ENCODE assay signal across 8 cellular contexts in genomic region chr19:13796301-13797057, GRCh38. TPM values are rescaled to one million over a fixed set of nuclear protein-coding genes. Genes with fewer than 3 reads are reported as not detected.
DNase-seq lines count a peak whose midpoint lies in the region; ATAC-seq lines count a peak whose summit lies in the region.

No MANE protein-coding gene starts in this region.

- peak overlapping the region; percentile 71 for H3K27ac Mint-ChIP-seq in activated CD4-positive, alpha-beta T cell treated with anti-CD3 and anti-CD28 coated beads, Interleukin-2, amount 10 ng/mL, durations not matched to agents 24 days and 14 days

- H3K4me1 ChIP-seq in muscle layer of duodenum (ENCODE audit: control insufficient read depth in 1 of 2, insufficient read depth in 2 of 2, low read length in 2 of 2) = peaks cover 12 to 30% of the 10 kb centered on the region in 2 donors

- peak overlapping the region; percentile 88 for H3K4me3 Mint-ChIP-seq in activated CD4-positive, alpha-beta T cell treated with anti-CD3 and anti-CD28 coated beads, Interleukin-2, amount 10 ng/mL, durations not matched to agents 24 days and 14 days

- no peaks in the 10 kb centered on the region for H3K9me3 Mint-ChIP-seq in activated CD4-positive, alpha-beta T cell treated with anti-CD3 and anti-CD28 coated beads, Interleukin-2, amount 10 ng/mL, durations not matched to agents 24 days and 14 days

- H3K36me3 ChIP-seq in muscle layer of duodenum (ENCODE audit: control insufficient read depth in 1 of 2, insufficient read depth in 2 of 2, low read length in 2 of 2) = peaks cover 0 to 4% of the 10 kb centered on the region in 2 donors

- ATAC-seq in GM18517 (IDR thresholded peaks at IDR 0.05; ENCODE audit: unreplicated experiment) = no peak

- H3K36me3 Mint-ChIP-seq in activated CD4-positive, alpha-beta T cell treated with anti-CD3 and anti-CD28 coated beads, Interleukin-2, amount 10 ng/mL, durations not matched to agents 24 days and 14 days (ENCODE audit: low read depth) = peaks cover 8% of the 10 kb centered on the region

- intact Hi-C loops in activated CD4-positive, alpha-beta T cell treated with anti-CD3 and anti-CD28 coated beads, Interleukin-2, amount 10 ng/mL, durations not matched to agents 24 days and 14 days (cut with micrococcal nuclease) = no loop called here

- no peaks in the 10 kb centered on the region for H3K9me3 ChIP-seq in muscle layer of duodenum (ENCODE audit: control insufficient read depth in 1 of 2, low read length in 2 of 2)

- in situ Hi-C loops in SK-MEL-5 (cut with HindIII; ENCODE audit: low pct_unique_long_range_greater_than_20kb, low sequenced_read_pairs) = no loop called here

- peaks cover 28% of the 10 kb centered on the region for H3K4me1 Mint-ChIP-seq in activated CD4-positive, alpha-beta T cell treated with anti-CD3 and anti-CD28 coated beads, Interleukin-2, amount 10 ng/mL, durations not matched to agents 24 days and 14 days

- peak overlapping the region; percentile 97 for H3K27ac ChIP-seq in epithelial cell of prostate
- H3K27ac ChIP-seq in muscle layer of duodenum (ENCODE audit: low read length) = peak overlapping the region; percentile 72

- no peak for DNase-seq in activated CD4-positive, alpha-beta T cell treated with anti-CD3 and anti-CD28 coated beads, Interleukin-2, amount 10 ng/mL, durations not matched to agents 24 days and 14 days
- no peak for DNase-seq in activated CD4-positive, alpha-beta T cell treated with anti-CD3 and anti-CD28 coated beads, Interleukin-2, amount 50 U/mL, for 4 hours
- DNase-seq in SK-MEL-5 (ENCODE audit: low read depth, low spot score) = peak; percentile 17
- DNase-seq in epithelial cell of prostate (ENCODE audit: low read depth, low spot score) = peak; percentile 58
- no peak for DNase-seq in middle frontal gyrus (ENCODE audit: extremely low spot score, low spot score)
- no peak for DNase-seq in stimulated activated CD4-positive, alpha-beta T cell treated with anti-CD3 and anti-CD28 coated beads, Interleukin-4, amount 100 ng/mL, for 4 hours

- no peaks in the 10 kb centered on the region for H3K27me3 Mint-ChIP-seq in activated CD4-positive, alpha-beta T cell treated with anti-CD3 and anti-CD28 coated beads, Interleukin-2, amount 10 ng/mL, durations not matched to agents 24 days and 14 days

- H3K27me3 ChIP-seq in muscle layer of duodenum (ENCODE audit: low read depth, low read length) = no peaks in the 10 kb centered on the region

- peak overlapping the region; percentile 60 to 78 for H3K4me3 ChIP-seq in muscle layer of duodenum (ENCODE audit: low read depth in 1 of 2, low read length in 2 of 2)

RNA-seq across cellular contexts. Expression of gene ZSWIM4, which starts 1.2 kb away (rescaled TPM):
- 7.3 and 7.5 TPM in 2 replicates for total RNA-seq in activated CD4-positive, alpha-beta T cell treated with anti-CD3 and anti-CD28 coated beads, Interleukin-2, amount 10 ng/mL, durations not matched to agents 24 days and 14 days
- 1.3 and 1.4 TPM in 2 replicates for total RNA-seq in SK-MEL-5 (2014; rRNA removed; shearing (Covaris generic))
- polyA plus RNA-seq in SK-MEL-5 (2015; cell fraction: cytosol; rRNA removed) = 5.9 and 8.7 TPM in 2 replicates
- 3.6 and 4.3 TPM in 2 replicates for polyA plus RNA-seq in SK-MEL-5 (2015; cell fraction: nucleus; rRNA removed)

RNA-seq across cellular contexts. Expression of gene C19orf53, which starts 22.2 kb away (rescaled TPM):
- 142 and 143 TPM in 2 replicates for total RNA-seq in activated CD4-positive, alpha-beta T cell treated with anti-CD3 and anti-CD28 coated beads, Interleukin-2, amount 10 ng/mL, durations not matched to agents 24 days and 14 days
- 175 and 179 TPM in 2 replicates for total RNA-seq in SK-MEL-5 (2014; rRNA removed; shearing (Covaris generic))
- polyA plus RNA-seq in SK-MEL-5 (2015; cell fraction: cytosol; rRNA removed) = 102 and 165 TPM in 2 replicates
- polyA plus RNA-seq in SK-MEL-5 (2015; cell fraction: nucleus; rRNA removed) = 14.4 and 28.1 TPM in 2 replicates

RNA-seq across cellular contexts. Expression of gene MRI1, which starts 32.2 kb away (rescaled TPM):
- 42.9 and 46.7 TPM in 2 replicates for total RNA-seq in activated CD4-positive, alpha-beta T cell treated with anti-CD3 and anti-CD28 coated beads, Interleukin-2, amount 10 ng/mL, durations not matched to agents 24 days and 14 days
- 15.3 and 17.8 TPM in 2 replicates for total RNA-seq in SK-MEL-5 (2014; rRNA removed; shearing (Covaris generic))
- 16.1 and 22.5 TPM in 2 replicates for polyA plus RNA-seq in SK-MEL-5 (2015; cell fraction: cytosol; rRNA removed)
- 148 and 169 TPM in 2 replicates for polyA plus RNA-seq in SK-MEL-5 (2015; cell fraction: nucleus; rRNA removed)

Comparison
In these comparisons a context has a peak if more than half of its experiments do, and no peak if none do; other contexts are left out.
1. DNase-seq: peak in SK-MEL-5 (single experiment) and epithelial cell of prostate (single experiment); none in activated CD4-positive, alpha-beta T cell treated with anti-CD3 and anti-CD28 coated beads, Interleukin-2, amount 10 ng/mL, durations not matched to agents 24 days and 14 days (single experiment), activated CD4-positive, alpha-beta T cell treated with anti-CD3 and anti-CD28 coated beads, Interleukin-2, amount 50 U/mL, for 4 hours (0 of 2), middle frontal gyrus (single experiment) and stimulated activated CD4-positive, alpha-beta T cell treated with anti-CD3 and anti-CD28 coated beads, Interleukin-4, amount 100 ng/mL, for 4 hours (0 of 2).